ENCODE assay signal across 18 cellular contexts in the genomic region with DNA sequence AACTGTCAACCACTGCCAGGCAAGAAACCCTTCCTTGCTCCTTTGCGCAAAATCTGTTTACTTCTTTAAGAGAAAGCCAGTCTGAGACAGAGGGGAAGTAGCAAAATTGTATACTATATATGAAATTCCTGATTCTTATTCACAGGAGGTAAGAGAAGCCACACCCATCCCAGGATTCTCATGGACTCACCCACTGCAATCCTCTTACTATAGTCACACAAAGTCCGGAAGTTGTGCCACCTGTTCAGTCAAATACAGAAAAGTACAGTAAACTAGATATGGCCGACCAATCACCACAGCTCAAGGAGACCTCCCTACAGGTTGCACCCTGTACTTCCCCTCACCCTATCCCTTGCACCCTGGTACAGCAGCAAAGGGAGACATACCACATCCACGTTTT. TPM values are rescaled to one million over a fixed set of nuclear protein-coding genes. Genes with fewer than 3 reads are reported as not detected.
A peak's percentile ranks its signal among the peaks of the same experiment; 100 is the strongest.
DNase-seq lines count a peak whose midpoint lies in the region; ATAC-seq and TF ChIP-seq lines count a peak whose summit lies in the region.
"Had no signal": no experiment of that assay in that cellular context is flagged by ENCODE, and none has a peak within 500 bp of the region (broad histone marks: within the 10 kb centered on the region; RNA-seq: fewer than 3 reads in every experiment).

No MANE protein-coding gene starts in this region.

- H3K27me3 ChIP-seq in colonic mucosa: no peaks in the 10 kb centered on the region
- H3K27me3 ChIP-seq: ascending aorta had no signal

- H3K27ac Mint-ChIP-seq in osteocyte (ENCODE audit: unreplicated experiment): peak overlapping the region; percentile 69
- H3K27ac Mint-ChIP-seq in effector memory CD8-positive, alpha-beta T cell: no peak overlapping the region
- H3K27ac Mint-ChIP-seq: progenitor cell of endocrine pancreas had no signal

- H3K27ac ChIP-seq in colonic mucosa: peak overlapping the region; percentile 46
- H3K27ac ChIP-seq: ascending aorta had no signal

- H3K9ac ChIP-seq in colonic mucosa (ENCODE audit: low read depth in 2 of 2, low read length in 2 of 2): no peak overlapping the region

- no peak overlapping the region for H3K4me3 ChIP-seq in colonic mucosa
- H3K4me3 ChIP-seq: ascending aorta had no signal

- intact Hi-C loops in colonic mucosa (cut with DNase I): no loop called here

- H3K36me3 ChIP-seq in colonic mucosa: peaks cover 9% of the 10 kb centered on the region

- H3K4me1 ChIP-seq in colonic mucosa: no peaks in the 10 kb centered on the region

- H3K9me3 Mint-ChIP-seq in osteocyte (ENCODE audit: unreplicated experiment): no peaks in the 10 kb centered on the region
- no peaks in the 10 kb centered on the region for H3K9me3 Mint-ChIP-seq in effector memory CD8-positive, alpha-beta T cell
- H3K9me3 Mint-ChIP-seq: CD8-positive, alpha-beta memory T cell had no signal

- DNase-seq in EL (peak; percentile 41), LoVo (ENCODE audit: low spot score) (peak; percentile 46), colonic mucosa (peak; percentile 58), osteocyte (ENCODE audit: extremely low spot score, unreplicated experiment) (no peak)
- no peak for DNase-seq in effector memory CD8-positive, alpha-beta T cell
- no peak for DNase-seq in stimulated activated CD4-positive, alpha-beta T cell treated with anti-CD3 and anti-CD28 coated beads, Interleukin-12 subunit alpha, Interleukin-12 subunit beta, amount 100 ng/mL, for 4 hours
- DNase-seq: activated CD4-positive, alpha-beta T cell treated with anti-CD3 and anti-CD28 coated beads, Interleukin-2, amount 50 U/mL, for 1 hour; CD8-positive, alpha-beta memory T cell; GDM1; hypothalamus; NCI-H2029; NCI-H748 treated with DMSO at 0.1 percent for 48 hours; Right ventricle myocardium superior; stimulated activated CD4-positive, alpha-beta T cell treated with anti-CD3 and anti-CD28 coated beads, Interleukin-15, amount 100 ng/mL, for 24 hours had no signal

- H3K4me3 Mint-ChIP-seq in osteocyte (ENCODE audit: unreplicated experiment): no peak overlapping the region
- no peak overlapping the region for H3K4me3 Mint-ChIP-seq in effector memory CD8-positive, alpha-beta T cell

- no peaks in the 10 kb centered on the region for H3K9me3 ChIP-seq in colonic mucosa
- H3K9me3 ChIP-seq: ascending aorta had no signal

- H3K4me1 Mint-ChIP-seq in osteocyte (ENCODE audit: unreplicated experiment): peaks cover 16% of the 10 kb centered on the region
- peaks cover 5 to 20% of the 10 kb centered on the region in 2 donors for H3K4me1 Mint-ChIP-seq in effector memory CD8-positive, alpha-beta T cell (ENCODE audit: low read depth in 2 of 2)

- H3K36me3 Mint-ChIP-seq in osteocyte (ENCODE audit: unreplicated experiment): peaks cover 37% of the 10 kb centered on the region
- H3K36me3 Mint-ChIP-seq in effector memory CD8-positive, alpha-beta T cell (ENCODE audit: insufficient read depth): peaks cover 20% of the 10 kb centered on the region

- TF ChIP-seq CTCF in colonic mucosa (IDR thresholded peaks at IDR 0.05) (no peak), osteocyte (IDR thresholded peaks at IDR 0.05) (no peak)

- no peak for ATAC-seq in effector memory CD8-positive, alpha-beta T cell (replicated peaks)
- ATAC-seq in HG03045 (IDR thresholded peaks at IDR 0.05; ENCODE audit: unreplicated experiment) (no peak), GM19023 (IDR thresholded peaks at IDR 0.05; ENCODE audit: unreplicated experiment) (no peak)

- H3K27me3 Mint-ChIP-seq in osteocyte (ENCODE audit: unreplicated experiment): no peaks in the 10 kb centered on the region
- no peaks in the 10 kb centered on the region for H3K27me3 Mint-ChIP-seq in effector memory CD8-positive, alpha-beta T cell
- H3K27me3 Mint-ChIP-seq: CD8-positive, alpha-beta memory T cell; progenitor cell of endocrine pancreas had no signal

RNA-seq across cellular contexts. Expression of a gene that starts 2.9 kb away (rescaled TPM):
- total RNA-seq in colonic mucosa (10 to 100 TPM; 39.3 to 86.4 TPM), osteocyte (58.4 and 68.4 TPM in 2 replicates)

RNA-seq across cellular contexts. Expression of a gene that starts 7.4 kb away (rescaled TPM):
- total RNA-seq in colonic mucosa (10 to 100 TPM; 66.8 to 67.7 TPM), osteocyte (89.4 and 93.3 TPM in 2 replicates)

RNA-seq across cellular contexts. Expression of a gene that starts 30.6 kb away (rescaled TPM):
- total RNA-seq in colonic mucosa (10 to 100 TPM; 36.6 to 54.1 TPM), osteocyte (39.9 and 40.9 TPM in 2 replicates)

RNA-seq across cellular contexts. Expression of a gene that starts 43.3 kb away (rescaled TPM):
- total RNA-seq in colonic mucosa (under 1 TPM; 0.24 to 0.30 TPM), osteocyte (0.18 and 0.35 TPM in 2 replicates)
- total RNA-seq: Right ventricle myocardium superior had no signal

RNA-seq across cellular contexts. Expression of a gene that starts 54.8 kb away (rescaled TPM):
- total RNA-seq in colonic mucosa: 100 to 1,000 TPM; 204 to 222 TPM
- 171 and 182 TPM in 2 replicates for total RNA-seq in osteocyte

Comparison
In these comparisons a context has a peak if more than half of its experiments do, and no peak if none do; other contexts are left out.
1. DNase-seq: peak in EL (single experiment), LoVo (single experiment) and colonic mucosa (single experiment); none in osteocyte (single experiment), effector memory CD8-positive, alpha-beta T cell (0 of 3) and stimulated activated CD4-positive, alpha-beta T cell treated with anti-CD3 and anti-CD28 coated beads, Interleukin-12 subunit alpha, Interleukin-12 subunit beta, amount 100 ng/mL, for 4 hours (single experiment).